25 cellular contexts compared by ENCODE assay signal in genomic region chr20:15597306-15597705, GRCh38.
"Had no signal": no experiment of that assay in that cellular context is flagged by ENCODE, and none has a peak within 500 bp of the region (broad histone marks: within the 10 kb centered on the region; RNA-seq: fewer than 3 reads in every experiment).

No MANE protein-coding gene starts in this region.

- H3K4me3 ChIP-seq: coronary artery, dorsolateral prefrontal cortex, gastroesophageal sphincter, right lobe of liver, skin epidermis, thyroid gland had no signal

- DNase-seq: activated CD4-positive, alpha-beta T cell treated with anti-CD3 and anti-CD28 coated beads, Interleukin-2, amount 50 U/mL, for 1 hour; activated CD8-positive, alpha-beta T cell treated with anti-CD3 and anti-CD28 coated beads for 36 hours; activated T-cell treated with anti-CD3 and anti-CD28 coated beads, Interleukin-2, amount 50 U/mL, for 4 hours; anterior cingulate cortex; dorsolateral prefrontal cortex; effector memory CD8-positive, alpha-beta T cell; erythroblast; hippocampal formation; left cardiac atrium; naive B cell; nephron progenitor cell; right lobe of liver; stimulated activated CD4-positive, alpha-beta T cell treated with anti-CD3 and anti-CD28 coated beads, Interleukin-4, amount 100 ng/mL, for 24 hours; stimulated activated naive CD8-positive, alpha-beta T cell treated with anti-CD3 and anti-CD28 coated beads, Interleukin-15, amount 100 ng/mL, for 72 hours; substantia nigra; T-helper 2 cell; thyroid gland had no signal

- H3K9me3 ChIP-seq: gastroesophageal sphincter, neutrophil, right lobe of liver, thyroid gland had no signal

- H3K4me3 Mint-ChIP-seq: activated CD8-positive, alpha-beta T cell treated with anti-CD3 and anti-CD28 coated beads for 36 hours; activated T-cell treated with anti-CD3 and anti-CD28 coated beads, Interleukin-2, amount 50 U/mL, for 4 hours; effector memory CD8-positive, alpha-beta T cell; naive B cell; nephron progenitor cell; stimulated activated effector memory CD8-positive, alpha-beta T cell treated with anti-CD3 and anti-CD28 coated beads, Interleukin-12 subunit alpha, Interleukin-12 subunit beta, amount 100 ng/mL, for 72 hours; stimulated activated naive CD8-positive, alpha-beta T cell treated with anti-CD3 and anti-CD28 coated beads, Interleukin-15, amount 100 ng/mL, for 72 hours; WTC11 had no signal

- H3K9me3 Mint-ChIP-seq: naive B cell; nephron progenitor cell; stimulated activated naive CD8-positive, alpha-beta T cell treated with anti-CD3 and anti-CD28 coated beads, Interleukin-15, amount 100 ng/mL, for 72 hours had no signal

- ATAC-seq: activated CD8-positive, alpha-beta T cell treated with anti-CD3 and anti-CD28 coated beads for 36 hours; activated naive CD4-positive, alpha-beta T cell treated with anti-CD3 and anti-CD28 coated beads, Interleukin-2, amount 50 U/mL, for 72 hours; activated T-cell treated with anti-CD3 and anti-CD28 coated beads, Interleukin-2, amount 50 U/mL, for 4 hours; effector memory CD8-positive, alpha-beta T cell; gastroesophageal sphincter; stimulated activated effector memory CD8-positive, alpha-beta T cell treated with anti-CD3 and anti-CD28 coated beads, Interleukin-12 subunit alpha, Interleukin-12 subunit beta, amount 100 ng/mL, for 72 hours; stimulated activated naive CD8-positive, alpha-beta T cell treated with anti-CD3 and anti-CD28 coated beads, Interleukin-15, amount 100 ng/mL, for 72 hours; WTC11 had no signal

- H3K4me1 Mint-ChIP-seq: naive B cell; stimulated activated effector memory CD8-positive, alpha-beta T cell treated with anti-CD3 and anti-CD28 coated beads, Interleukin-12 subunit alpha, Interleukin-12 subunit beta, amount 100 ng/mL, for 72 hours; stimulated activated naive CD8-positive, alpha-beta T cell treated with anti-CD3 and anti-CD28 coated beads, Interleukin-15, amount 100 ng/mL, for 72 hours; WTC11 had no signal

- H3K36me3 Mint-ChIP-seq: naive B cell; stimulated activated effector memory CD8-positive, alpha-beta T cell treated with anti-CD3 and anti-CD28 coated beads, Interleukin-12 subunit alpha, Interleukin-12 subunit beta, amount 100 ng/mL, for 72 hours; WTC11 had no signal

- H3K4me1 ChIP-seq: gastroesophageal sphincter, right lobe of liver had no signal

- H3K36me3 ChIP-seq: gastroesophageal sphincter, neutrophil, right lobe of liver, thyroid gland had no signal

- H3K27me3 Mint-ChIP-seq: activated CD8-positive, alpha-beta T cell treated with anti-CD3 and anti-CD28 coated beads for 36 hours; effector memory CD8-positive, alpha-beta T cell; stimulated activated naive CD8-positive, alpha-beta T cell treated with anti-CD3 and anti-CD28 coated beads, Interleukin-15, amount 100 ng/mL, for 72 hours had no signal

- H3K27me3 ChIP-seq: dorsolateral prefrontal cortex, gastroesophageal sphincter, neutrophil, right lobe of liver, thyroid gland had no signal

- H3K27ac Mint-ChIP-seq: activated CD8-positive, alpha-beta T cell treated with anti-CD3 and anti-CD28 coated beads for 36 hours; activated naive CD4-positive, alpha-beta T cell treated with anti-CD3 and anti-CD28 coated beads, Interleukin-2, amount 50 U/mL, for 72 hours; activated T-helper 2 cell treated with anti-CD3 and anti-CD28 coated beads, Interferon-gamma antibody, Interleukin-2, Interleukin-4, amounts not matched to agents 10 μg/mL and 5 μg/mL and 100 μg/mL, durations not matched to agents 14 hours and 24 hours and 36 hours; effector memory CD8-positive, alpha-beta T cell; naive B cell; nephron progenitor cell; stimulated activated effector memory CD8-positive, alpha-beta T cell treated with anti-CD3 and anti-CD28 coated beads, Interleukin-12 subunit alpha, Interleukin-12 subunit beta, amount 100 ng/mL, for 72 hours; stimulated activated naive CD8-positive, alpha-beta T cell treated with anti-CD3 and anti-CD28 coated beads, Interleukin-15, amount 100 ng/mL, for 72 hours; WTC11 had no signal

- H3K27ac ChIP-seq: coronary artery, dorsolateral prefrontal cortex, gastroesophageal sphincter, neutrophil, right lobe of liver, skin epidermis, thyroid gland had no signal
